In genomic region chr19:17418710-17419109, GRCh38 we compare ENCODE assay signal across 10 cellular contexts. TPM values are rescaled to one million over a fixed set of nuclear protein-coding genes. Genes with fewer than 3 reads are reported as not detected.
DNase-seq lines count a peak whose midpoint lies in the region; ATAC-seq and TF ChIP-seq lines count a peak whose summit lies in the region.
"Had no signal": no experiment of that assay in that cellular context is flagged by ENCODE, and none has a peak within 500 bp of the region (broad histone marks: within the 10 kb centered on the region; RNA-seq: fewer than 3 reads in every experiment).

No MANE protein-coding gene starts in this region.

- H3K4me3 ChIP-seq in GM23248 (peak overlapping the region; percentile 78), iPS-20b (ENCODE audit: low read length) (peak overlapping the region; percentile 62; the same call in 1 of the 2 replicates)

- H3K4me3 Mint-ChIP-seq in activated B cell treated with CpG ODN at 0.5 μM for 24 hours, result peak overlapping the region; percentile 95

- peaks cover 31% of the 10 kb centered on the region for H3K36me3 Mint-ChIP-seq in activated B cell treated with CpG ODN at 0.5 μM for 24 hours (ENCODE audit: low read depth)

- POLR2A ChIA-PET in activated B cell treated with CpG ODN at 0.5 μM for 24 hours (lab: Charles Lee), result interaction anchor here (0.6 to 2.9 kb wide), 6 partner anchors 12 to 442 kb away, joined by 3 to 60 read pairs (median 8); partner anchors contain the start of genes ANO8, BST2, MRPL34 and OCEL1

- 30 to 41% methylated on average over 3 of the region's 3 CpGs for WGBS in GM23248 (ENCODE audit: low coverage in 1 of 2, low lambda C conversion rate in 2 of 2, missing lambda C conversion rate in 2 of 2), 2 experiments

- peaks cover 16% of the 10 kb centered on the region for H3K4me1 Mint-ChIP-seq in activated B cell treated with CpG ODN at 0.5 μM for 24 hours

- ATAC-seq in activated B cell treated with CpG ODN at 0.5 μM for 24 hours (ENCODE audit: low read depth) (no peak), GM21576 (IDR thresholded peaks at IDR 0.05; ENCODE audit: unreplicated experiment) (no peak)

- DNase-seq in GM23248, result no peak
- no peak for DNase-seq in activated B cell treated with CpG ODN at 0.5 μM for 24 hours
- DNase-seq in NCI-H774 (lab: John Stamatoyannopoulos, UW), result no peak
- DNase-seq in globus pallidus (ENCODE audit: low spot score), result no peak
- DNase-seq in hepatic stellate cell (ENCODE audit: low spot score), result no peak
- DNase-seq: NCI-H82 had no signal

- H3K4me1 ChIP-seq in GM23248 (ENCODE audit: insufficient read depth), result peaks cover 3% of the 10 kb centered on the region; the same call in 1 of the 2 replicates
- H3K4me1 ChIP-seq in iPS-20b (ENCODE audit: insufficient read depth, low read length), result peaks cover 13% of the 10 kb centered on the region; the same call in 1 of the 2 replicates

- TF ChIP-seq CTCF in 22Rv1 (IDR thresholded peaks at IDR 0.05) (no peak), activated B cell treated with CpG ODN at 0.5 μM for 24 hours (IDR thresholded peaks at IDR 0.05) (no peak)

- peak overlapping the region; percentile 82 for H3K4me2 ChIP-seq in GM23248 (ENCODE audit: unreplicated experiment)

- 0 out of 2 replicates have a peak, but pooled peaks cover 8% of the 10 kb centered on the region for H3F3A ChIP-seq in GM23248 (ENCODE audit: insufficient read depth)

- H3K9me3 Mint-ChIP-seq in activated B cell treated with CpG ODN at 0.5 μM for 24 hours, result no peaks in the 10 kb centered on the region

- H3K9ac ChIP-seq in GM23248 (peak overlapping the region; percentile 79), iPS-20b (ENCODE audit: low read depth, low read length) (peak overlapping the region; percentile 70; the same call in 1 of the 2 replicates)

- no peaks in the 10 kb centered on the region for H3K27me3 Mint-ChIP-seq in activated B cell treated with CpG ODN at 0.5 μM for 24 hours

- H3K9me3 ChIP-seq in GM23248 (ENCODE audit: low read depth), result no peaks in the 10 kb centered on the region
- no peaks in the 10 kb centered on the region for H3K9me3 ChIP-seq in iPS-20b (ENCODE audit: insufficient read depth, low read depth, low read length)

- H2AFZ ChIP-seq in GM23248, result peak overlapping the region; percentile 96

- H3K36me3 ChIP-seq in GM23248 (ENCODE audit: low read depth) (no peaks in the 10 kb centered on the region), iPS-20b (ENCODE audit: insufficient read depth, low read depth, low read length) (no peaks in the 10 kb centered on the region)

- H3K9me2 ChIP-seq in GM23248 (ENCODE audit: insufficient read depth), result no peaks in the 10 kb centered on the region

- H3K27ac ChIP-seq in 22Rv1 (peak overlapping the region; percentile 83), GM23248 (peak overlapping the region; percentile 85), iPS-20b (ENCODE audit: low read length) (no peak overlapping the region)

- H4K20me1 ChIP-seq in GM23248 (ENCODE audit: insufficient read depth), result no peaks in the 10 kb centered on the region

- H3K79me2 ChIP-seq in GM23248 (ENCODE audit: insufficient read depth), result no peaks in the 10 kb centered on the region

- H3K27me3 ChIP-seq in GM23248 (replicated peaks; ENCODE audit: insufficient read depth), result no peaks in the 10 kb centered on the region; the same call in 1 of the 2 replicates
- peaks cover 3% of the 10 kb centered on the region; the same call in 1 of the 2 replicates for H3K27me3 ChIP-seq in iPS-20b (ENCODE audit: insufficient read depth, low read length)

- H3K27ac Mint-ChIP-seq in activated B cell treated with CpG ODN at 0.5 μM for 24 hours, result peak overlapping the region; percentile 12

- CTCF ChIA-PET in activated B cell treated with CpG ODN at 0.5 μM for 24 hours (lab: Charles Lee), result interaction anchor here (1.0 kb wide), 1 partner anchor 438 kb away, joined by 3 read pairs; no protein-coding TSS in a partner anchor

- in situ Hi-C loops in GM23248 (cut with MboI), result no loop called here

- intact Hi-C loops in activated B cell treated with CpG ODN at 0.5 μM for 24 hours (cut with micrococcal nuclease), result loop anchor here (1.0 to 2.0 kb wide), 5 partner anchors 13 to 109 kb away; partner anchors contain the start of genes BST2, DDA1, GTPBP3 and SLC27A1

RNA-seq across cellular contexts. Expression of gene MVB12A, which starts 1.1 kb away (rescaled TPM):
- 68.3 and 73.9 TPM in 2 replicates for total RNA-seq in GM23248 (2014; rRNA removed; shearing (Covaris generic))
- polyA plus RNA-seq in GM23248 (2016; fragmentation: Nextera tagmentation; extraction: Ambion mirVana), result 49.6 and 55.3 TPM in 2 replicates
- 22.8 and 23.3 TPM in 2 replicates for total RNA-seq in activated B cell treated with CpG ODN at 0.5 μM for 24 hours

RNA-seq across cellular contexts. Expression of gene BST2, which starts 13.3 kb away (rescaled TPM):
- total RNA-seq in GM23248 (2014; rRNA removed; shearing (Covaris generic)), result not detected in 2 replicates
- polyA plus RNA-seq in GM23248 (2016; fragmentation: Nextera tagmentation; extraction: Ambion mirVana), result 0.75 and 0.79 TPM in 2 replicates
- 120 and 121 TPM in 2 replicates for total RNA-seq in activated B cell treated with CpG ODN at 0.5 μM for 24 hours

RNA-seq across cellular contexts. Expression of gene CCDC194, which starts 24.7 kb away (rescaled TPM):
- not detected in 2 replicates for total RNA-seq in GM23248 (2014; rRNA removed; shearing (Covaris generic))
- polyA plus RNA-seq in GM23248 (2016; fragmentation: Nextera tagmentation; extraction: Ambion mirVana), result not detected in 2 replicates
- 1.7 and 3.9 TPM in 2 replicates for total RNA-seq in activated B cell treated with CpG ODN at 0.5 μM for 24 hours

RNA-seq across cellular contexts. Expression of gene TMEM221, which starts 29.8 kb away (rescaled TPM):
- total RNA-seq in GM23248 (2014; rRNA removed; shearing (Covaris generic)), result 0.22 TPM in 1 of 2 replicates, not detected in the other
- 0.30 TPM in 1 of 2 replicates, not detected in the other for polyA plus RNA-seq in GM23248 (2016; fragmentation: Nextera tagmentation; extraction: Ambion mirVana)
- total RNA-seq in activated B cell treated with CpG ODN at 0.5 μM for 24 hours, result not detected in 2 replicates
- total RNA-seq: Daoy had no signal

RNA-seq across cellular contexts. Expression of gene PLVAP, which starts 41.6 kb away (rescaled TPM):
- not detected in 2 replicates for total RNA-seq in GM23248 (2014; rRNA removed; shearing (Covaris generic))
- polyA plus RNA-seq in GM23248 (2016; fragmentation: Nextera tagmentation; extraction: Ambion mirVana), result not detected in 2 replicates
- 0.84 TPM in 1 of 2 replicates, not detected in the other for total RNA-seq in activated B cell treated with CpG ODN at 0.5 μM for 24 hours
- total RNA-seq: Daoy had no signal

Comparison
In these comparisons a context has a peak if more than half of its experiments do, and no peak if none do; other contexts are left out.
1. RNA of gene BST2, which starts 13.3 kb away (total RNA-seq): 120 to 121 TPM in activated B cell treated with CpG ODN at 0.5 μM for 24 hours; not detected in GM23248; every median in the first group is over 100 times any median in the second.